In genomic region chr12:50032516-50033316, GRCh38 we compare ENCODE assay signal across 13 cellular contexts. TPM values are rescaled to one million over a fixed set of nuclear protein-coding genes. Genes with fewer than 3 reads are reported as not detected.
DNase-seq lines count a peak whose midpoint lies in the region; TF ChIP-seq lines count a peak whose summit lies in the region.
"Had no signal": no experiment of that assay in that cellular context is flagged by ENCODE, and none has a peak within 500 bp of the region (broad histone marks: within the 10 kb centered on the region; RNA-seq: fewer than 3 reads in every experiment).

No MANE protein-coding gene starts in this region.

- no peak overlapping the region for H4K91ac ChIP-seq in H9 (ENCODE audit: insufficient read length, low read depth, low read length)

- H3K9me3 ChIP-seq in H9 (ENCODE audit: control insufficient read depth, low read depth, low read length) (no peaks in the 10 kb centered on the region), iPS-20b (ENCODE audit: insufficient read depth, low read depth, low read length) (no peaks in the 10 kb centered on the region)

- H3T11ph ChIP-seq in H9 (ENCODE audit: low read length) = no peak overlapping the region

- no peaks in the 10 kb centered on the region for H3K9me3 Mint-ChIP-seq in H9
- H3K9me3 Mint-ChIP-seq: brain, type B pancreatic cell had no signal

- in situ Hi-C loops in astrocyte of the spinal cord (cut with HindIII; ENCODE audit: low sequenced_read_pairs) = no loop called here

- H3K27ac Mint-ChIP-seq in H9 = no peak overlapping the region
- H3K27ac Mint-ChIP-seq: type B pancreatic cell had no signal

- DNase-seq in H9 (peak; percentile 70), astrocyte of the spinal cord (ENCODE audit: low read depth, low spot score) (no peak), A172 (ENCODE audit: low spot score) (no peak), NCI-H526 treated with DMSO at 0.1 percent for 48 hours (lab: John Stamatoyannopoulos, UW) (no peak), occipital lobe (lab: John Stamatoyannopoulos, UW) (no peak), KG1 (lab: John Stamatoyannopoulos, UW) (no peak)
- DNase-seq: NCI-H1048, T-helper 9 cell had no signal

- H4K8ac ChIP-seq in H9 (replicated peaks; ENCODE audit: insufficient read length, low read depth, low read length) = no peak overlapping the region

- H4K20me1 ChIP-seq in H9 (ENCODE audit: control insufficient read depth, insufficient read depth, insufficient read length) = no peaks in the 10 kb centered on the region

- no peak overlapping the region for H2BK120ac ChIP-seq in H9 (ENCODE audit: low read depth, low read length, poor library complexity, severe bottlenecking)

- peak overlapping the region; percentile 54 for H3K4me2 ChIP-seq in H9 (ENCODE audit: insufficient read depth, insufficient read length, low read length)

- H3K23me2 ChIP-seq in H9 (ENCODE audit: insufficient read length, low read depth, low read length, poor library complexity, severe bottlenecking) = peaks cover 8% of the 10 kb centered on the region

- H3K56ac ChIP-seq in H9 (ENCODE audit: insufficient read length, low read depth, low read length) = no peak overlapping the region

- H2BK20ac ChIP-seq in H9 (ENCODE audit: low read depth, low read length, poor library complexity, severe bottlenecking) = no peak overlapping the region

- H3K9ac ChIP-seq in H9 (ENCODE audit: extremely low read depth, insufficient read length, low read length) = no peak overlapping the region
- H3K9ac ChIP-seq in iPS-20b (ENCODE audit: low read depth, low read length) = peak overlapping the region; percentile 15; the same call in 1 of the 2 replicates

- H3K18ac ChIP-seq in H9 (ENCODE audit: insufficient read length, low read depth, low read length) = no peak overlapping the region

- H2BK5ac ChIP-seq in H9 (ENCODE audit: insufficient read length, low read length) = no peak overlapping the region

- H3K27me3 Mint-ChIP-seq in H9 (ENCODE audit: low read depth) = peaks cover 10% of the 10 kb centered on the region

- no peak overlapping the region for H2BK15ac ChIP-seq in H9 (ENCODE audit: low read depth, low read length)

- H3K27me3 ChIP-seq in H9 (ENCODE audit: insufficient read depth, low read length) (no peaks in the 10 kb centered on the region), iPS-20b (ENCODE audit: insufficient read depth, low read length) (peaks cover 11% of the 10 kb centered on the region)

- no peaks in the 10 kb centered on the region for H3K36me3 Mint-ChIP-seq in H9 (ENCODE audit: insufficient read depth in 1 of 3, low read depth in 3 of 3)
- H3K36me3 Mint-ChIP-seq: brain, type B pancreatic cell had no signal

- no peaks in the 10 kb centered on the region for H3K4me1 ChIP-seq in H9 (ENCODE audit: insufficient read depth, low read length)
- peaks cover 2% of the 10 kb centered on the region; the same call in 1 of the 2 replicates for H3K4me1 ChIP-seq in iPS-20b (ENCODE audit: insufficient read depth, low read length)

- H3K23ac ChIP-seq in H9 (ENCODE audit: insufficient read length, low read depth, low read length) = no peak overlapping the region

- peak overlapping the region; percentile 63 to 81 for H3K4me3 Mint-ChIP-seq in H9
- H3K4me3 Mint-ChIP-seq: type B pancreatic cell had no signal

- H3K79me1 ChIP-seq in H9 (ENCODE audit: insufficient read depth, low read depth, low read length, poor library complexity, severe bottlenecking) = no peaks in the 10 kb centered on the region

- H3K14ac ChIP-seq in H9 (ENCODE audit: insufficient read depth, low read length) = no peak overlapping the region

- H2AFZ ChIP-seq in H9 (ENCODE audit: low read length) = no peak overlapping the region

- H3K4me3 ChIP-seq in astrocyte of the spinal cord (ENCODE audit: low read depth, low read length) (peak overlapping the region; percentile 22), iPS-20b (ENCODE audit: low read length) (peak overlapping the region; percentile 71; the same call in 1 of the 2 replicates), skin epidermis (peak overlapping the region; percentile 14 to 37 (median 27))

- H3K79me2 ChIP-seq in H9 (ENCODE audit: insufficient read depth, low read length) = no peaks in the 10 kb centered on the region

- no peak overlapping the region for H3K4ac ChIP-seq in H9 (ENCODE audit: low read depth, low read length)

- TF ChIP-seq CTCF in H9 (conservative IDR thresholded peaks at IDR 0.05) = no peak
- TF ChIP-seq CTCF in astrocyte of the spinal cord (IDR thresholded peaks at IDR 0.05; ENCODE audit: low read depth, low read length) = no peak

- H2AK5ac ChIP-seq in H9 (ENCODE audit: insufficient read length, low read length) = no peak overlapping the region

- no peak overlapping the region for H4K5ac ChIP-seq in H9 (ENCODE audit: insufficient read length, low read depth, low read length)

- H2BK12ac ChIP-seq in H9 (ENCODE audit: insufficient read length, low read depth, low read length) = no peak overlapping the region

- H3K27ac ChIP-seq in H9 (ENCODE audit: insufficient read length, low read depth, low read length) (no peak overlapping the region), iPS-20b (ENCODE audit: low read length) (no peak overlapping the region), skin epidermis (peak overlapping the region in 16 of 21 experiments; percentile 4 to 78 (median 53))

- WGBS in H9 (ENCODE audit: extremely low coverage, insufficient read length, low lambda C conversion rate) = no CpG with 5 or more reads among the region's 56 CpGs

- H3K36me3 ChIP-seq in iPS-20b (ENCODE audit: insufficient read depth, low read depth, low read length) = no peaks in the 10 kb centered on the region

- peaks cover 4 to 9% of the 10 kb centered on the region in 2 experiments for H3K4me1 Mint-ChIP-seq in H9

RNA-seq across cellular contexts. Expression of gene RACGAP1, which starts 7.4 kb away (rescaled TPM):
- 60.8 and 64.8 TPM in 2 replicates for total RNA-seq in H9 (2021)
- total RNA-seq in A172 (2014; rRNA removed; shearing (Covaris generic)) = 143 and 147 TPM in 2 replicates
- 22.0 TPM for total RNA-seq in occipital lobe

RNA-seq across cellular contexts. Expression of gene ASIC1, which starts 24.7 kb away (rescaled TPM):
- total RNA-seq in H9 (2021) (3.9 and 4.0 TPM in 2 replicates), occipital lobe (16.2 TPM)
- total RNA-seq in A172 (2014; rRNA removed; shearing (Covaris generic)) = 1.6 and 3.3 TPM in 2 replicates

RNA-seq across cellular contexts. Expression of gene SMARCD1, which starts 52.4 kb away (rescaled TPM):
- 142 and 152 TPM in 2 replicates for total RNA-seq in H9 (2021)
- total RNA-seq in A172 (2014; rRNA removed; shearing (Covaris generic)) = 57.4 and 93.9 TPM in 2 replicates
- 49.3 TPM for total RNA-seq in occipital lobe

RNA-seq across cellular contexts. Expression of gene AQP6, which starts 60.0 kb away (rescaled TPM):
- total RNA-seq in H9 (2021) = 0.09 and 0.11 TPM in 2 replicates
- total RNA-seq in A172 (2014; rRNA removed; shearing (Covaris generic)) = not detected in 2 replicates
- total RNA-seq in occipital lobe = 0.62 TPM
- total RNA-seq: osteocyte had no signal

Comparison
In these comparisons a context has a peak if more than half of its experiments do, and no peak if none do; other contexts are left out.
1. H3K27ac ChIP-seq: peak in skin epidermis (16 of 21); none in H9 (single experiment) and iPS-20b (single experiment).
2. Peak in every context shown above with its lines, with median percentiles within 50 percentile points of each other: H3K4me3 ChIP-seq.